Comparison of ENCODE assay signal across 8 cellular contexts in genomic region chr7:157502701-157503111, GRCh38.
A peak's percentile ranks its signal among the peaks of the same experiment; 100 is the strongest.
DNase-seq lines count a peak whose midpoint lies in the region; ATAC-seq and TF ChIP-seq lines count a peak whose summit lies in the region.

No MANE protein-coding gene starts in this region.

- peaks cover 22 to 40% (median 28%) of the 10 kb centered on the region in 4 donors for H3K4me1 Mint-ChIP-seq in CD4-positive, alpha-beta memory T cell
- H3K4me1 Mint-ChIP-seq in T-cell, result peaks cover 22 to 36% (median 29%) of the 10 kb centered on the region in 3 donors
- peaks cover 31% of the 10 kb centered on the region for H3K4me1 Mint-ChIP-seq in activated naive CD8-positive, alpha-beta T cell (ENCODE audit: low read depth)
- no peaks in the 10 kb centered on the region for H3K4me1 Mint-ChIP-seq in osteocyte (ENCODE audit: unreplicated experiment)

- H3K36me3 Mint-ChIP-seq in CD4-positive, alpha-beta memory T cell, result peaks cover 2 to 13% of the 10 kb centered on the region in 2 donors
- peaks cover 3% of the 10 kb centered on the region for H3K36me3 Mint-ChIP-seq in T-cell
- H3K36me3 Mint-ChIP-seq in activated naive CD8-positive, alpha-beta T cell, result no peaks in the 10 kb centered on the region
- H3K36me3 Mint-ChIP-seq in osteocyte (ENCODE audit: unreplicated experiment), result no peaks in the 10 kb centered on the region

- H3K27me3 Mint-ChIP-seq in CD4-positive, alpha-beta memory T cell, result peaks cover 2 to 12% of the 10 kb centered on the region in 2 donors
- H3K27me3 Mint-ChIP-seq in T-cell (peaks cover 7 to 11% of the 10 kb centered on the region in 2 donors), osteocyte (ENCODE audit: unreplicated experiment) (peaks cover 3% of the 10 kb centered on the region)
- peaks cover 2% of the 10 kb centered on the region for H3K27me3 Mint-ChIP-seq in activated naive CD8-positive, alpha-beta T cell

- CTCF ChIA-PET in CD4-positive, alpha-beta memory T cell (lab: Charles Lee; ENCODE audit: partially characterized antibody), result interaction anchor here (1.1 to 1.7 kb wide), 2 partner anchors 10 to 13 kb away, joined by 4 to 6 read pairs; no protein-coding TSS in a partner anchor
- CTCF ChIA-PET in T-cell (lab: Charles Lee) (interaction anchor here in 1 of 2 donors (0.5 kb wide), 1 partner anchor 545 kb away, joined by 4 read pairs; no protein-coding TSS in a partner anchor), GM10248 (lab: Yijun Ruan, JAX) (no interaction called here)

- no peak for TF ChIP-seq CTCF in osteocyte (IDR thresholded peaks at IDR 0.05)
- TF ChIP-seq CTCF in GM10248 (IDR thresholded peaks at IDR 0.05; ENCODE audit: control extremely low read depth, extremely low read depth, low read depth, missing control alignments), result no peak

- H3K9me3 ChIP-seq in CD4-positive, alpha-beta memory T cell (ENCODE audit: control insufficient read depth in 1 of 2, low read length in 2 of 2), result peaks cover 0 to 6% of the 10 kb centered on the region in 2 donors

- intact Hi-C loops in CD4-positive, alpha-beta memory T cell (cut with micrococcal nuclease), result loop anchor here (1.0 to 5.0 kb wide), 2 partner anchors 12 to 75 kb away; no protein-coding TSS in a partner anchor

- H3K27ac Mint-ChIP-seq in CD4-positive, alpha-beta memory T cell, result peak overlapping the region; percentile 82 to 99 (median 98)
- H3K27ac Mint-ChIP-seq in T-cell (peak overlapping the region; percentile 79 to 84), osteocyte (ENCODE audit: unreplicated experiment) (no peak overlapping the region)
- H3K27ac Mint-ChIP-seq in activated naive CD8-positive, alpha-beta T cell, result peak overlapping the region; percentile 92

- peak overlapping the region; percentile 79 to 96 (median 82) for H3K4me3 Mint-ChIP-seq in CD4-positive, alpha-beta memory T cell
- peak overlapping the region; percentile 61 to 80 (median 68) for H3K4me3 Mint-ChIP-seq in T-cell
- H3K4me3 Mint-ChIP-seq in activated naive CD8-positive, alpha-beta T cell, result peak overlapping the region; percentile 84
- H3K4me3 Mint-ChIP-seq in osteocyte (ENCODE audit: unreplicated experiment), result no peak overlapping the region

- H3K27me3 ChIP-seq in CD4-positive, alpha-beta memory T cell (ENCODE audit: insufficient read depth, low read length), result no peaks in the 10 kb centered on the region

- ATAC-seq in T-cell (replicated peaks in 1 of 4), result peak; percentile 91 to 97 (median 94)
- ATAC-seq in HG03196 (IDR thresholded peaks at IDR 0.05; ENCODE audit: unreplicated experiment), result no peak
- ATAC-seq in HG02623 (IDR thresholded peaks at IDR 0.05; ENCODE audit: unreplicated experiment), result no peak

- peak; percentile 87 to 94 (median 90) for DNase-seq in CD4-positive, alpha-beta memory T cell
- DNase-seq in T-cell (peak; percentile 22 to 86 (median 74)), osteocyte (ENCODE audit: extremely low spot score, unreplicated experiment) (peak; percentile 69), GM10248 (ENCODE audit: extremely low spot score) (no peak), NCI-H128 (lab: John Stamatoyannopoulos, UW; ENCODE audit: unreplicated experiment) (no peak)

- peak overlapping the region; percentile 26 to 29 for H3K4me3 ChIP-seq in CD4-positive, alpha-beta memory T cell (ENCODE audit: low read length in 2 of 2)

- peaks cover 0 to 18% (median 11%) of the 10 kb centered on the region in 8 donors for H3K9me3 Mint-ChIP-seq in CD4-positive, alpha-beta memory T cell
- H3K9me3 Mint-ChIP-seq in T-cell, result peaks cover 0 to 13% (median 5%) of the 10 kb centered on the region in 3 donors
- H3K9me3 Mint-ChIP-seq in activated naive CD8-positive, alpha-beta T cell (ENCODE audit: low read depth), result peaks cover 10% of the 10 kb centered on the region
- peaks cover 11% of the 10 kb centered on the region for H3K9me3 Mint-ChIP-seq in osteocyte (ENCODE audit: unreplicated experiment)

- POLR2A ChIA-PET in CD4-positive, alpha-beta memory T cell (lab: Charles Lee; ENCODE audit: partially characterized antibody), result interaction anchor here (0.8 to 4.4 kb wide), 6 partner anchors 12 to 110 kb away, joined by 3 to 24 read pairs (median 9); no protein-coding TSS in a partner anchor
- POLR2A ChIA-PET in T-cell (lab: Charles Lee) (no interaction called here), GM10248 (lab: Yijun Ruan, JAX) (no interaction called here)

- no peaks in the 10 kb centered on the region for H3K36me3 ChIP-seq in CD4-positive, alpha-beta memory T cell (ENCODE audit: insufficient read depth, low read length)

- H3K4me1 ChIP-seq in CD4-positive, alpha-beta memory T cell (ENCODE audit: insufficient read depth, low read length), result peaks cover 27% of the 10 kb centered on the region

- peak overlapping the region; percentile 64 for H3K27ac ChIP-seq in CD4-positive, alpha-beta memory T cell (ENCODE audit: low read depth, low read length)

Comparison
In these comparisons a context has a peak if more than half of its experiments do, and no peak if none do; other contexts are left out.
1. DNase-seq: peak in CD4-positive, alpha-beta memory T cell (5 of 5), T-cell (34 of 34) and osteocyte (single experiment); none in GM10248 (single experiment) and NCI-H128 (single experiment).
2. ATAC-seq: peak in T-cell (4 of 4); none in HG03196 (single experiment) and HG02623 (single experiment).